Comparison of ENCODE assay signal across 22 cellular contexts in genomic region chr9:134167530-134167931, GRCh38. TPM values are rescaled to one million over a fixed set of nuclear protein-coding genes. Genes with fewer than 3 reads are reported as not detected.
DNase-seq lines count a peak whose midpoint lies in the region; TF ChIP-seq lines count a peak whose summit lies in the region.
"Had no signal": no experiment of that assay in that cellular context is flagged by ENCODE, and none has a peak within 500 bp of the region (broad histone marks: within the 10 kb centered on the region; RNA-seq: fewer than 3 reads in every experiment).

No MANE protein-coding gene starts in this region.

- H3K9me3 ChIP-seq in GM23248 (ENCODE audit: low read depth) (no peaks in the 10 kb centered on the region), adipocyte (ENCODE audit: control insufficient read depth, low read length) (no peaks in the 10 kb centered on the region), neural progenitor cell (ENCODE audit: low read depth) (no peaks in the 10 kb centered on the region)
- H3K9me3 ChIP-seq: mucosa of descending colon, ovary, suprapubic skin had no signal

- H3K36me3 ChIP-seq in GM23248 (ENCODE audit: low read depth) (no peaks in the 10 kb centered on the region), adipocyte (ENCODE audit: control insufficient read depth, insufficient read depth, low read length, severe bottlenecking) (peaks cover 5% of the 10 kb centered on the region), neural progenitor cell (no peaks in the 10 kb centered on the region)
- H3K36me3 ChIP-seq: left lung, ovary, suprapubic skin had no signal

- no peak overlapping the region for H3K4me2 ChIP-seq in GM23248 (ENCODE audit: unreplicated experiment)
- no peak overlapping the region for H3K4me2 ChIP-seq in neural progenitor cell
- H3K4me2 ChIP-seq: GM23338 had no signal

- peaks cover 11% of the 10 kb centered on the region for H3K27me3 Mint-ChIP-seq in neural progenitor cell (ENCODE audit: insufficient read depth, low read depth)
- H3K27me3 Mint-ChIP-seq: activated CD4-positive, alpha-beta T cell treated with anti-CD3 and anti-CD28 coated beads, Interleukin-2, amount 10 ng/mL, durations not matched to agents 7 days and 5 days had no signal

- in situ Hi-C loops in GM23248 (cut with MboI) = loop anchor here (10.0 kb wide), 1 partner anchor 257 kb away; no protein-coding TSS in a partner anchor

- peaks cover 6% of the 10 kb centered on the region for H3K9me3 Mint-ChIP-seq in neural progenitor cell
- H3K9me3 Mint-ChIP-seq: activated CD4-positive, alpha-beta T cell treated with anti-CD3 and anti-CD28 coated beads, Interleukin-2, amount 10 ng/mL, durations not matched to agents 7 days and 5 days had no signal

- H2AFZ ChIP-seq in GM23248 (no peak overlapping the region), neural progenitor cell (replicated peaks) (no peak overlapping the region)
- H2AFZ ChIP-seq: GM23338 had no signal

- H3K27ac ChIP-seq in GM23248 (peak overlapping the region; percentile 64), neural progenitor cell (no peak overlapping the region)
- H3K27ac ChIP-seq: left lung, ovary, suprapubic skin had no signal

- no peak overlapping the region; the same call in 1 of the 2 replicates for H3K9ac ChIP-seq in GM23248
- no peak overlapping the region for H3K9ac ChIP-seq in adipocyte (ENCODE audit: low read length)
- no peak overlapping the region for H3K9ac ChIP-seq in neural progenitor cell

- H3K27me3 ChIP-seq in GM23248 (replicated peaks; ENCODE audit: insufficient read depth) (no peaks in the 10 kb centered on the region), adipocyte (replicated peaks; ENCODE audit: control insufficient read depth, insufficient read depth, low read length) (no peaks in the 10 kb centered on the region), neural progenitor cell (peaks cover 13% of the 10 kb centered on the region)
- H3K27me3 ChIP-seq: left lung, ovary, suprapubic skin had no signal

- H3K4me3 ChIP-seq in GM23248 = no peak overlapping the region
- no peak overlapping the region for H3K4me3 ChIP-seq in adipocyte (ENCODE audit: low read length)
- H3K4me3 ChIP-seq in neural progenitor cell = no peak overlapping the region
- H3K4me3 ChIP-seq: GM23338, left lung, mucosa of descending colon, ovary, suprapubic skin had no signal

- no peak overlapping the region for H3K4me3 Mint-ChIP-seq in neural progenitor cell
- H3K4me3 Mint-ChIP-seq: activated CD4-positive, alpha-beta T cell treated with anti-CD3 and anti-CD28 coated beads, Interleukin-2, amount 10 ng/mL, durations not matched to agents 7 days and 5 days; CD14-positive monocyte; GM23338 had no signal

- H3K27ac Mint-ChIP-seq in neural progenitor cell = no peak overlapping the region
- H3K27ac Mint-ChIP-seq: activated CD4-positive, alpha-beta T cell treated with anti-CD3 and anti-CD28 coated beads, Interleukin-2, amount 10 ng/mL, durations not matched to agents 7 days and 5 days; GM23338 had no signal

- H3K79me2 ChIP-seq in GM23248 (ENCODE audit: insufficient read depth) = peaks cover 7% of the 10 kb centered on the region; the same call in 1 of the 2 replicates
- peaks cover 5% of the 10 kb centered on the region for H3K79me2 ChIP-seq in neural progenitor cell (ENCODE audit: low read depth)

- WGBS in GM23248 (ENCODE audit: low coverage in 1 of 2, low lambda C conversion rate in 2 of 2, missing lambda C conversion rate in 2 of 2), 2 experiments = 50 to 52% methylated on average over 4 of the region's 4 CpGs

- H4K20me1 ChIP-seq in GM23248 (ENCODE audit: insufficient read depth) = no peaks in the 10 kb centered on the region
- H4K20me1 ChIP-seq in neural progenitor cell (ENCODE audit: low read depth) = no peaks in the 10 kb centered on the region

- no peaks in the 10 kb centered on the region for H3K9me2 ChIP-seq in GM23248 (ENCODE audit: insufficient read depth)

- H3F3A ChIP-seq in GM23248 (ENCODE audit: insufficient read depth) (peaks cover 21% of the 10 kb centered on the region), neural progenitor cell (ENCODE audit: low read depth) (peaks cover 7% of the 10 kb centered on the region)

- TF ChIP-seq CTCF in neural progenitor cell (IDR thresholded peaks at IDR 0.05) = no peak

- peaks cover 7% of the 10 kb centered on the region for H3K4me1 Mint-ChIP-seq in neural progenitor cell
- H3K4me1 Mint-ChIP-seq: GM23338 had no signal

- H3K36me3 Mint-ChIP-seq in neural progenitor cell = peaks cover 5% of the 10 kb centered on the region

- peaks cover 14% of the 10 kb centered on the region for H3K4me1 ChIP-seq in GM23248 (ENCODE audit: insufficient read depth)
- peaks cover 9% of the 10 kb centered on the region for H3K4me1 ChIP-seq in adipocyte (ENCODE audit: control insufficient read depth, insufficient read depth, low read length)
- H3K4me1 ChIP-seq in neural progenitor cell = no peaks in the 10 kb centered on the region

- peak; percentile 71 for DNase-seq in GM23248
- peak; percentile 56 for DNase-seq in adipocyte (ENCODE audit: low read depth)
- peak; percentile 64 for DNase-seq in foreskin melanocyte
- DNase-seq in stromal cell of bone marrow (ENCODE audit: low read depth) = peak; percentile 40
- DNase-seq in neural progenitor cell (ENCODE audit: low spot score) = no peak
- DNase-seq in NCI-H446 (lab: John Stamatoyannopoulos, UW) = no peak
- no peak for DNase-seq in C1 segment of cervical spinal cord (lab: John Stamatoyannopoulos, UW)
- DNase-seq: activated CD4-positive, alpha-beta T cell treated with anti-CD3 and anti-CD28 coated beads, Interleukin-2, amount 10 ng/mL, durations not matched to agents 7 days and 5 days; activated CD8-positive, alpha-beta memory T cell treated with anti-CD3 and anti-CD28 coated beads, Interleukin-2, amount 50 U/mL, for 4 hours; activated gamma-delta T cell; amygdala; cerebellar nuclear complex; mucosa of descending colon; NCI-H2227 treated with DMSO at 0.1 percent for 48 hours; NK-92 treated with Interleukin-12 subunit alpha and Interleukin-12 subunit beta, amount 100 ng/mL, for 24 hours; ovary; stimulated activated CD4-positive, alpha-beta T cell treated with anti-CD3 and anti-CD28 coated beads, Interleukin-4, amount 100 ng/mL, for 4 hours had no signal

RNA-seq across cellular contexts. Expression of gene RNU6ATAC, which starts 3.2 kb away (rescaled TPM):
- not detected in 2 replicates for total RNA-seq in GM23248 (2014; rRNA removed; shearing (Covaris generic))
- not detected in 2 replicates for polyA plus RNA-seq in GM23248 (2016; fragmentation: Nextera tagmentation; extraction: Ambion mirVana)
- not detected in 2 replicates for total RNA-seq in neural progenitor cell (ENCODE audit: low replicate concordance)
- total RNA-seq: GM23338, skeletal muscle tissue, suprapubic skin had no signal
- polyA plus RNA-seq: CD14-positive monocyte, GM23338, ovary had no signal

RNA-seq across cellular contexts. Expression of gene WDR5, which starts 31.6 kb away (rescaled TPM):
- total RNA-seq in GM23248 (2014; rRNA removed; shearing (Covaris generic)) = 25.9 and 29.2 TPM in 2 replicates
- 21.0 and 21.8 TPM in 2 replicates for polyA plus RNA-seq in GM23248 (2016; fragmentation: Nextera tagmentation; extraction: Ambion mirVana)
- 26.7 and 48.7 TPM in 2 replicates for total RNA-seq in neural progenitor cell (ENCODE audit: low replicate concordance)

Comparison
In these comparisons a context has a peak if more than half of its experiments do, and no peak if none do; other contexts are left out.
1. DNase-seq: peak in GM23248 (single experiment), adipocyte (single experiment), foreskin melanocyte (single experiment) and stromal cell of bone marrow (single experiment); none in neural progenitor cell (single experiment), NCI-H446 (0 of 2) and C1 segment of cervical spinal cord (0 of 14).